ENCODE assay signal across 8 cellular contexts in genomic region chr12:57940915-57941164, GRCh38. TPM values are rescaled to one million over a fixed set of nuclear protein-coding genes. Genes with fewer than 3 reads are reported as not detected.
A peak's percentile ranks its signal among the peaks of the same experiment; 100 is the strongest.
DNase-seq lines count a peak whose midpoint lies in the region; ATAC-seq and TF ChIP-seq lines count a peak whose summit lies in the region.

No MANE protein-coding gene starts in this region.

- H3K36me3 ChIP-seq in left ventricle myocardium inferior (no peaks in the 10 kb centered on the region), brain microvascular endothelial cell (replicated peaks) (no peaks in the 10 kb centered on the region), vagina (no peaks in the 10 kb centered on the region)

- peak overlapping the region; percentile 76 for H3K27ac Mint-ChIP-seq in mesothelial cell of epicardium

- intact Hi-C loops in left ventricle myocardium inferior (cut with micrococcal nuclease) (no loop called here), cardiac septum (cut with DNase I) (no loop called here), vagina (cut with DNase I) (no loop called here)

- ATAC-seq in HG03571 (IDR thresholded peaks at IDR 0.05; ENCODE audit: unreplicated experiment), result no peak

- H3K4me1 ChIP-seq in left ventricle myocardium inferior (peaks cover 25% of the 10 kb centered on the region), vagina (peaks cover 18% of the 10 kb centered on the region)

- no peaks in the 10 kb centered on the region for H3K36me3 Mint-ChIP-seq in mesothelial cell of epicardium

- H3K4me3 Mint-ChIP-seq in mesothelial cell of epicardium, result peak overlapping the region; percentile 78

- H3K4me3 ChIP-seq in left ventricle myocardium inferior (peak overlapping the region; percentile 83), brain microvascular endothelial cell (ENCODE audit: low read depth, low read length) (peak overlapping the region; percentile 74), vagina (peak overlapping the region; percentile 73 to 75)

- H3K4me1 Mint-ChIP-seq in mesothelial cell of epicardium, result peaks cover 20% of the 10 kb centered on the region

- TF ChIP-seq CTCF in left ventricle myocardium inferior (IDR thresholded peaks at IDR 0.05; ENCODE audit: borderline replicate concordance) (no peak), brain microvascular endothelial cell (IDR thresholded peaks at IDR 0.05; ENCODE audit: low read depth, low read length, missing control alignments) (no peak), mesothelial cell of epicardium (IDR thresholded peaks at IDR 0.05; ENCODE audit: unreplicated experiment) (no peak), vagina (IDR thresholded peaks at IDR 0.05) (no peak)

- in situ Hi-C loops in brain microvascular endothelial cell (cut with HindIII; ENCODE audit: low pct_ligation_motif_present, low sequenced_read_pairs), result no loop called here

- H3K27ac ChIP-seq in left ventricle myocardium inferior (replicated peaks), result peak overlapping the region; percentile 93
- no peak overlapping the region for H3K27ac ChIP-seq in brain microvascular endothelial cell
- peak overlapping the region; percentile 91 for H3K27ac ChIP-seq in vagina

- H3K27me3 ChIP-seq in left ventricle myocardium inferior (ENCODE audit: low read depth), result no peaks in the 10 kb centered on the region
- no peaks in the 10 kb centered on the region for H3K27me3 ChIP-seq in brain microvascular endothelial cell (replicated peaks)
- no peaks in the 10 kb centered on the region for H3K27me3 ChIP-seq in vagina

- TF ChIP-seq POLR2A in vagina (IDR thresholded peaks at IDR 0.05), result no peak

- peaks cover 17% of the 10 kb centered on the region for H3K27me3 Mint-ChIP-seq in mesothelial cell of epicardium (ENCODE audit: low read depth)

- H3K9me3 ChIP-seq in left ventricle myocardium inferior (replicated peaks), result no peaks in the 10 kb centered on the region
- no peaks in the 10 kb centered on the region for H3K9me3 ChIP-seq in vagina

- H3K9me3 Mint-ChIP-seq in mesothelial cell of epicardium, result no peaks in the 10 kb centered on the region

- DNase-seq in left ventricle myocardium inferior (no peak), cardiac septum (ENCODE audit: low spot score) (no peak), brain microvascular endothelial cell (no peak), mesothelial cell of epicardium (ENCODE audit: low spot score in 2 of 2, unreplicated experiment in 2 of 2) (no peak), vagina (ENCODE audit: extremely low spot score in 2 of 2) (no peak), middle frontal gyrus (ENCODE audit: extremely low spot score, low spot score) (no peak), kidney glomerular epithelial cell (lab: John Stamatoyannopoulos, UW) (no peak)

RNA-seq across cellular contexts. Expression of gene ATP23, which starts 0.5 kb away (rescaled TPM):
- total RNA-seq in left ventricle myocardium inferior (7.4 TPM), cardiac septum (6.2 TPM), mesothelial cell of epicardium (4.5 to 5.5 TPM (median 4.8 TPM) in 3 replicates), vagina (31.9 TPM)
